ENCODE assay signal across 31 cellular contexts in the genomic region with DNA sequence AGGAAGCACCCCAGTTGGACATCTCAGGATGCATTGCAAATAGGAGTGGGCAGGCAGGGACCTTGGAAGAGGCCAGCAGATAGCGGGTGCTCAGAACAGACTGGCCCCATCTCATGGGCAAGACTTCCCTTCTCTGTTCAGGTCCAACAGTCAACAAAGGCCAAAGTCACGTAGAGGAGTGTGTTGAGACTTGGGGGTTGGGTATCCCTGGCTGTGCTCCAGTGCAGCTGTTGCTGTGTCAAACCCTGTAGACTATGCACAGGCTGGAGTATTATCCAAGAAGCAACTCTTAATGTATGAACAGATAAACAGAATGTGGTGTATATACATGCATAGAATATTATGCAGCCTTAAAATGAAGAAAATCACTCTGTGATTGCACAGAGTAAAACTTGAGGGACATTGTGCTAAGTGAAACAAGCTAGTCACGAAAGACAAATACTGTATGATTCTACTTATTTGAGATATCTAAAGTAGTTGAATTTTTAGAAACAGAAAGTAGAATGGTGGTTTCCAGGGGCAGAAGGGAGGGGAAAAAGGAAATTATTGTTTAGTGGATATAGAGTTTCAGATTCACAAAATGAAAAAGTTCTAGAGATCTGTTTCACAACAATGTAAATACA.
DNase-seq lines count a peak whose midpoint lies in the region; ATAC-seq and TF ChIP-seq lines count a peak whose summit lies in the region.
"Had no signal": no experiment of that assay in that cellular context is flagged by ENCODE, and none has a peak within 500 bp of the region (broad histone marks: within the 10 kb centered on the region; RNA-seq: fewer than 3 reads in every experiment).

No MANE protein-coding gene starts in this region.

- no peaks in the 10 kb centered on the region; a peak in 1 of 7 replicates for H3K36me3 Mint-ChIP-seq in H9 (ENCODE audit: insufficient read depth in 1 of 3, low read depth in 3 of 3)
- H3K36me3 Mint-ChIP-seq: brain, CD14-positive monocyte, neural progenitor cell, type B pancreatic cell had no signal

- H3K4me1 ChIP-seq in H9 (ENCODE audit: insufficient read depth, low read length), result no peaks in the 10 kb centered on the region
- H3K4me1 ChIP-seq: left ventricle myocardium inferior, Peyer's patch had no signal

- no peak overlapping the region for H4K8ac ChIP-seq in H9 (replicated peaks; ENCODE audit: insufficient read length, low read depth, low read length)

- peaks cover 28% of the 10 kb centered on the region for H3K27me3 Mint-ChIP-seq in H9 (ENCODE audit: low read depth)

- H3K56ac ChIP-seq in H9 (ENCODE audit: insufficient read length, low read depth, low read length), result no peak overlapping the region

- no CpG with 5 or more reads among the region's 3 CpGs for WGBS in H9 (ENCODE audit: extremely low coverage, insufficient read length, low lambda C conversion rate)

- no peak for TF ChIP-seq CTCF in H9 (conservative IDR thresholded peaks at IDR 0.05)
- no peak for TF ChIP-seq CTCF in GM13977 (IDR thresholded peaks at IDR 0.05; ENCODE audit: extremely low read depth, insufficient read depth, missing control alignments)

- no peak overlapping the region for H2BK120ac ChIP-seq in H9 (ENCODE audit: low read depth, low read length, poor library complexity, severe bottlenecking)

- H3T11ph ChIP-seq in H9 (ENCODE audit: low read length), result no peak overlapping the region

- no peak overlapping the region for H2AK5ac ChIP-seq in H9 (ENCODE audit: insufficient read length, low read length)

- no peak overlapping the region for H3K9ac ChIP-seq in H9 (ENCODE audit: extremely low read depth, insufficient read length, low read length)
- H3K9ac ChIP-seq: neural progenitor cell had no signal

- in situ Hi-C loops in GM13977 (cut with MboI; ENCODE audit: low pct_unique_long_range_greater_than_20kb, low sequenced_read_pairs, unreplicated experiment), result no loop called here

- no peak overlapping the region for H4K5ac ChIP-seq in H9 (ENCODE audit: insufficient read length, low read depth, low read length)

- no peak overlapping the region for H2BK20ac ChIP-seq in H9 (ENCODE audit: low read depth, low read length, poor library complexity, severe bottlenecking)

- no peak overlapping the region for H2BK15ac ChIP-seq in H9 (ENCODE audit: low read depth, low read length)

- no peaks in the 10 kb centered on the region for H3K79me2 ChIP-seq in H9 (ENCODE audit: insufficient read depth, low read length)

- no peaks in the 10 kb centered on the region for H3K9me3 ChIP-seq in H9 (ENCODE audit: control insufficient read depth, low read depth, low read length)
- H3K9me3 ChIP-seq: Peyer's patch had no signal

- DNase-seq in DMS 273 (lab: John Stamatoyannopoulos, UW; ENCODE audit: unreplicated experiment) (peak; percentile 50), DMS 273 treated with DMSO at 0.1 percent for 48 hours (lab: John Stamatoyannopoulos, UW) (no peak), NCI-H2227 (lab: John Stamatoyannopoulos, UW; ENCODE audit: unreplicated experiment) (no peak), H9 (no peak), GM13977 (ENCODE audit: low spot score) (no peak), AG20443 (ENCODE audit: low spot score) (no peak)
- DNase-seq: activated CD8-positive, alpha-beta memory T cell treated with anti-CD3 and anti-CD28 coated beads, Interleukin-2, amount 50 U/mL, for 48 hours; activated CD8-positive, alpha-beta T cell treated with anti-CD3 and anti-CD28 coated beads for 36 hours; activated naive CD4-positive, alpha-beta T cell treated with anti-CD3 and anti-CD28 coated beads, Interleukin-2, amount 50 U/mL, for 16 hours; Calu3; cerebellar nuclear complex; dermis blood vessel endothelial cell; endodermal cell; head of caudate nucleus; left ventricle myocardium inferior; mesenchymal stem cell; NCI-H1436 treated with DMSO at 0.1 percent for 48 hours; NCI-H2081 treated with DMSO at 0.1 percent for 48 hours; NCI-H345; Peyer's patch; SIG-M5; stimulated activated naive CD4-positive, alpha-beta T cell had no signal

- H3K79me1 ChIP-seq in H9 (ENCODE audit: insufficient read depth, low read depth, low read length, poor library complexity, severe bottlenecking), result no peaks in the 10 kb centered on the region

- H3K4me3 Mint-ChIP-seq in H9, result no peak overlapping the region
- H3K4me3 Mint-ChIP-seq: activated CD8-positive, alpha-beta T cell treated with anti-CD3 and anti-CD28 coated beads for 36 hours; activated T-helper 17 cell treated with anti-CD3 and anti-CD28 coated beads, Interleukin-2, amount 50 U/mL, for 72 hours; brain; CD14-positive monocyte; endodermal cell; neural progenitor cell; type B pancreatic cell had no signal

- H3K14ac ChIP-seq in H9 (ENCODE audit: insufficient read depth, low read length), result no peak overlapping the region

- H3K27ac ChIP-seq in H9 (ENCODE audit: insufficient read length, low read depth, low read length), result no peak overlapping the region
- H3K27ac ChIP-seq: 22Rv1, left ventricle myocardium inferior, neural progenitor cell, Peyer's patch, skin epidermis had no signal

- H3K18ac ChIP-seq in H9 (ENCODE audit: insufficient read length, low read depth, low read length), result no peak overlapping the region

- H3K23me2 ChIP-seq in H9 (ENCODE audit: insufficient read length, low read depth, low read length, poor library complexity, severe bottlenecking), result no peaks in the 10 kb centered on the region

- H4K20me1 ChIP-seq in H9 (ENCODE audit: control insufficient read depth, insufficient read depth, insufficient read length), result no peaks in the 10 kb centered on the region

- H2BK12ac ChIP-seq in H9 (ENCODE audit: insufficient read length, low read depth, low read length), result no peak overlapping the region

- no peak overlapping the region for H3K4ac ChIP-seq in H9 (ENCODE audit: low read depth, low read length)

- H2BK5ac ChIP-seq in H9 (ENCODE audit: insufficient read length, low read length), result no peak overlapping the region

- H3K27me3 ChIP-seq in H9 (ENCODE audit: insufficient read depth, low read length), result no peaks in the 10 kb centered on the region
- H3K27me3 ChIP-seq: neural progenitor cell, Peyer's patch had no signal

- H3K27ac Mint-ChIP-seq in H9, result no peak overlapping the region
- H3K27ac Mint-ChIP-seq: activated CD8-positive, alpha-beta T cell treated with anti-CD3 and anti-CD28 coated beads for 36 hours; activated T-helper 17 cell treated with anti-CD3 and anti-CD28 coated beads, Interleukin-2, amount 50 U/mL, for 72 hours; CD14-positive monocyte; endodermal cell; neural progenitor cell; type B pancreatic cell had no signal

- H3K4me2 ChIP-seq in H9 (ENCODE audit: insufficient read depth, insufficient read length, low read length), result no peak overlapping the region
- H3K4me2 ChIP-seq: neural progenitor cell had no signal

- H3K9me3 Mint-ChIP-seq in H9, result no peaks in the 10 kb centered on the region; a peak in 1 of 5 replicates
- H3K9me3 Mint-ChIP-seq: activated CD8-positive, alpha-beta T cell treated with anti-CD3 and anti-CD28 coated beads for 36 hours; endodermal cell; neural progenitor cell had no signal

- ATAC-seq in GM21619 (IDR thresholded peaks at IDR 0.05; ENCODE audit: unreplicated experiment) (peak; percentile 52), HG03457 (IDR thresholded peaks at IDR 0.05; ENCODE audit: unreplicated experiment) (peak; percentile 47)
- ATAC-seq: activated CD8-positive, alpha-beta T cell treated with anti-CD3 and anti-CD28 coated beads for 36 hours; activated T-helper 17 cell treated with anti-CD3 and anti-CD28 coated beads, Interleukin-2, amount 50 U/mL, for 72 hours had no signal

- H4K91ac ChIP-seq in H9 (ENCODE audit: insufficient read length, low read depth, low read length), result no peak overlapping the region

- no peak overlapping the region for H3K23ac ChIP-seq in H9 (ENCODE audit: insufficient read length, low read depth, low read length)

- no peak overlapping the region for H2AFZ ChIP-seq in H9 (ENCODE audit: low read length)
- H2AFZ ChIP-seq: neural progenitor cell had no signal

- H3K4me1 Mint-ChIP-seq in H9, result peaks cover 0 to 6% of the 10 kb centered on the region in 2 experiments; a peak in 2 of 4 replicates
- H3K4me1 Mint-ChIP-seq: activated T-helper 17 cell treated with anti-CD3 and anti-CD28 coated beads, Interleukin-2, amount 50 U/mL, for 72 hours; brain; CD14-positive monocyte; endodermal cell; neural progenitor cell had no signal
